In genomic region chr11:102730944-102731343, GRCh38 we compare ENCODE assay signal across 9 cellular contexts. TPM values are rescaled to one million over a fixed set of nuclear protein-coding genes. Genes with fewer than 3 reads are reported as not detected.
"Had no signal": no experiment of that assay in that cellular context is flagged by ENCODE, and none has a peak within 500 bp of the region (broad histone marks: within the 10 kb centered on the region; RNA-seq: fewer than 3 reads in every experiment).

No MANE protein-coding gene starts in this region.

RNA-seq across cellular contexts. Expression of gene MMP8, which starts 6.2 kb away (rescaled TPM):
- total RNA-seq: activated CD4-positive, alpha-beta memory T cell treated with anti-CD3 and anti-CD28 coated beads, Interleukin-2, amount 10 ng/mL, durations not matched to agents 7 days and 5 days; activated CD4-positive, alpha-beta T cell treated with anti-CD3 and anti-CD28 coated beads for 36 hours; activated CD8-positive, alpha-beta memory T cell treated with anti-CD3 and anti-CD28 coated beads for 36 hours; activated naive CD4-positive, alpha-beta T cell treated with anti-CD3 and anti-CD28 coated beads for 36 hours; activated T-helper 17 cell treated with anti-CD3 and anti-CD28 coated beads, Interleukin-2, amount 50 U/mL, for 72 hours; Peyer's patch; SJSA1; T-helper 1 cell treated with Interleukin-12 subunit alpha and Interleukin-12 subunit beta and Interleukin-4 antibody, amounts not matched to agents 30 ng/mL and 1 ng/mL, for 36 hours had no signal

RNA-seq across cellular contexts. Expression of gene MMP27, which starts 25.4 kb away (rescaled TPM):
- total RNA-seq: activated CD4-positive, alpha-beta memory T cell treated with anti-CD3 and anti-CD28 coated beads, Interleukin-2, amount 10 ng/mL, durations not matched to agents 7 days and 5 days; activated CD4-positive, alpha-beta T cell treated with anti-CD3 and anti-CD28 coated beads for 36 hours; activated CD8-positive, alpha-beta memory T cell treated with anti-CD3 and anti-CD28 coated beads for 36 hours; activated naive CD4-positive, alpha-beta T cell treated with anti-CD3 and anti-CD28 coated beads for 36 hours; activated T-helper 17 cell treated with anti-CD3 and anti-CD28 coated beads, Interleukin-2, amount 50 U/mL, for 72 hours; cardiac septum; SJSA1; T-helper 1 cell treated with Interleukin-12 subunit alpha and Interleukin-12 subunit beta and Interleukin-4 antibody, amounts not matched to agents 30 ng/mL and 1 ng/mL, for 36 hours had no signal

RNA-seq across cellular contexts. Expression of gene MMP10, which starts 49.5 kb away (rescaled TPM):
- total RNA-seq: activated CD4-positive, alpha-beta T cell treated with anti-CD3 and anti-CD28 coated beads for 36 hours; activated CD8-positive, alpha-beta memory T cell treated with anti-CD3 and anti-CD28 coated beads for 36 hours; activated naive CD4-positive, alpha-beta T cell treated with anti-CD3 and anti-CD28 coated beads for 36 hours; activated T-helper 17 cell treated with anti-CD3 and anti-CD28 coated beads, Interleukin-2, amount 50 U/mL, for 72 hours; cardiac septum; T-helper 1 cell treated with Interleukin-12 subunit alpha and Interleukin-12 subunit beta and Interleukin-4 antibody, amounts not matched to agents 30 ng/mL and 1 ng/mL, for 36 hours had no signal
